ENCODE assay signal across 9 cellular contexts in the genomic region with DNA sequence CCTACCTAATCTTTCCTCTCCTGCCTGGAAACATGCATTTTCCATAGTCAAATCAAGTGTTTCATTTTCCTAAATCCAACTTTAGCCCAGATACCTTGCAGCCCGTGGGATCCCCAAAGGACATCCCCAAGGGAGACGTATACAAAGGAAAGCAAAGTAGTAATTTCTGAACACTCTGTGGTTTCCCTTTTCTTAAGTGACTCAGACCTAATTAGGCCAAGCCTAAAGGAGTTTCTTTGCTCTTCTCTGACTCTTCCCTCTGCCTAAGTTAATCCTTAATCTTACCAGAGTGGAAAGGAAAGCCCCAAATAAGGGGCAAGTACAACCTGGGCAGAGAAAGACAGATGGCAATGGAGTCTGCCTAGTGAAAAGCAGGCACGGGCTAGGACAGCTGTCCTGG.
DNase-seq lines count a peak whose midpoint lies in the region; ATAC-seq and TF ChIP-seq lines count a peak whose summit lies in the region.
"Had no signal": no experiment of that assay in that cellular context is flagged by ENCODE, and none has a peak within 500 bp of the region (broad histone marks: within the 10 kb centered on the region; RNA-seq: fewer than 3 reads in every experiment).

No MANE protein-coding gene starts in this region.

- no peaks in the 10 kb centered on the region for H3K27me3 ChIP-seq in foreskin keratinocyte

- no peaks in the 10 kb centered on the region for H3K4me1 Mint-ChIP-seq in type B pancreatic cell (ENCODE audit: unreplicated experiment)

- TF ChIP-seq CTCF in foreskin keratinocyte (conservative IDR thresholded peaks at IDR 0.05), result no peak
- no peak for TF ChIP-seq CTCF in type B pancreatic cell (conservative IDR thresholded peaks at IDR 0.05)

- H3K27ac ChIP-seq in foreskin keratinocyte, result no peak overlapping the region
- H3K27ac ChIP-seq: epithelial cell of prostate had no signal

- peaks cover 10% of the 10 kb centered on the region for H3K27me3 Mint-ChIP-seq in type B pancreatic cell

- CTCF ChIA-PET in HEK293T (lab: Yijun Ruan, JAX), result no interaction called here

- no peaks in the 10 kb centered on the region for H3K36me3 Mint-ChIP-seq in type B pancreatic cell

- no peak overlapping the region for H3K27ac Mint-ChIP-seq in type B pancreatic cell

- no peak overlapping the region for H3K4me3 Mint-ChIP-seq in type B pancreatic cell

- DNase-seq in foreskin keratinocyte, result peak; percentile 54 to 67
- no peak for DNase-seq in ureter (ENCODE audit: low spot score)
- DNase-seq in HEK293T (ENCODE audit: extremely low spot score), result no peak
- no peak for DNase-seq in stimulated activated naive CD4-positive, alpha-beta T cell (lab: John Stamatoyannopoulos, UW)
- DNase-seq in type B pancreatic cell (ENCODE audit: extremely low spot score, unreplicated experiment), result no peak

- no peaks in the 10 kb centered on the region for H3K9me3 Mint-ChIP-seq in type B pancreatic cell

- H3K4me1 ChIP-seq in foreskin keratinocyte, result no peaks in the 10 kb centered on the region

- peak; percentile 86 for ATAC-seq in GM18861 (IDR thresholded peaks at IDR 0.05; ENCODE audit: unreplicated experiment)
- peak; percentile 86 for ATAC-seq in GM21825 (IDR thresholded peaks at IDR 0.05; ENCODE audit: unreplicated experiment)
- peak; percentile 72 for ATAC-seq in HG03442 (IDR thresholded peaks at IDR 0.05; ENCODE audit: unreplicated experiment)
- peak; percentile 86 for ATAC-seq in foreskin keratinocyte

- POLR2A ChIA-PET in HEK293T (lab: Yijun Ruan, JAX), result no interaction called here

TF ChIP-seq in HEK293T, 16 proteins besides CTCF, POLR2A, EP300 and RAD21:
- TF ChIP-seq, protein P1, sequence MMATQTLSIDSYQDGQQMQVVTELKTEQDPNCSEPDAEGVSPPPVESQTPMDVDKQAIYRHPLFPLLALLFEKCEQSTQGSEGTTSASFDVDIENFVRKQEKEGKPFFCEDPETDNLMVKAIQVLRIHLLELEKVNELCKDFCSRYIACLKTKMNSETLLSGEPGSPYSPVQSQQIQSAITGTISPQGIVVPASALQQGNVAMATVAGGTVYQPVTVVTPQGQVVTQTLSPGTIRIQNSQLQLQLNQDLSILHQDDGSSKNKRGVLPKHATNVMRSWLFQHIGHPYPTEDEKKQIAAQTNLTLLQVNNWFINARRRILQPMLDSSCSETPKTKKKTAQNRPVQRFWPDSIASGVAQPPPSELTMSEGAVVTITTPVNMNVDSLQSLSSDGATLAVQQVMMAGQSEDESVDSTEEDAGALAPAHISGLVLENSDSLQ (IDR thresholded peaks at IDR 0.05), result no peak
- no peak for TF ChIP-seq TARDBP (IDR thresholded peaks at IDR 0.05)
- no peak for TF ChIP-seq ZNF384 (IDR thresholded peaks at IDR 0.05)
- no peak for TF ChIP-seq CTBP1 (IDR thresholded peaks at IDR 0.05; ENCODE audit: borderline replicate concordance)
- no peak for TF ChIP-seq BHLHE40 (IDR thresholded peaks at IDR 0.05; ENCODE audit: borderline replicate concordance)
- no peak for TF ChIP-seq SUZ12 (IDR thresholded peaks at IDR 0.05)

Comparison
In these comparisons a context has a peak if more than half of its experiments do, and no peak if none do; other contexts are left out.
1. DNase-seq: peak in foreskin keratinocyte (2 of 2); none in ureter (single experiment), HEK293T (single experiment), stimulated activated naive CD4-positive, alpha-beta T cell (0 of 6) and type B pancreatic cell (single experiment).
2. Peak in every context shown above with its lines, with median percentiles within 50 percentile points of each other: ATAC-seq.